Comparison of ENCODE assay signal across 22 cellular contexts in the genomic region with DNA sequence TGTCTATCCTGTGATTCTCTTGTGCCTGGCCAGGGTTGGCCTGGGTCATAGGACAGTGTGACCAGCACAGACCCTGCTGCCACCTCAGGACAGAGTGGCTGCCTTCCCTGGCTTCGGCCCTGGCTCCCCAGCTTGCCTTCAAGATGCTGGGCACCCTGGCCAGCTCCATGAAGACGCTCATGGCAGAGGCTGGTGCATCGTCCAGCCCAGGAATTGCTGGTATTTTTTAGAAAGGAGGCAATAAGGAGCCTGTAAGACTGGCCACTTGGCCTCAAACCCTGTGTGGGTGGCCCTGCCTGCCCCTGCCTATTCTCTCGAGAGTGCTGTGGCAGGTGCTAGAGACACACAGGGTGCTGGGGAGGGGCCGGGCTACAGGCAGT.
DNase-seq lines count a peak whose midpoint lies in the region; ATAC-seq and TF ChIP-seq lines count a peak whose summit lies in the region.
"Had no signal": no experiment of that assay in that cellular context is flagged by ENCODE, and none has a peak within 500 bp of the region (broad histone marks: within the 10 kb centered on the region; RNA-seq: fewer than 3 reads in every experiment).

No MANE protein-coding gene starts in this region.

- H3K4me3 ChIP-seq in left ventricle myocardium inferior (no peak overlapping the region), smooth muscle cell (no peak overlapping the region)
- H3K4me3 ChIP-seq: GM12878, GM23338 had no signal

- H3K4me1 Mint-ChIP-seq in chondrocyte (ENCODE audit: low read depth) (no peaks in the 10 kb centered on the region), memory B cell (peaks cover 29% of the 10 kb centered on the region)
- H3K4me1 Mint-ChIP-seq: CD4-positive, CD25-positive, alpha-beta regulatory T cell; GM23338 had no signal

- H3K79me2 ChIP-seq in smooth muscle cell (ENCODE audit: low read depth), result no peaks in the 10 kb centered on the region

- ATAC-seq in Right ventricle myocardium inferior (no peak), memory B cell (ENCODE audit: low read depth) (no peak)
- ATAC-seq: GM12878, GM23338 had no signal

- no peaks in the 10 kb centered on the region for H3K36me3 ChIP-seq in left ventricle myocardium inferior
- no peaks in the 10 kb centered on the region for H3K36me3 ChIP-seq in smooth muscle cell (ENCODE audit: low read depth)

- H3K4me3 Mint-ChIP-seq in chondrocyte (ENCODE audit: unreplicated experiment) (no peak overlapping the region), memory B cell (no peak overlapping the region)
- H3K4me3 Mint-ChIP-seq: CD4-positive, CD25-positive, alpha-beta regulatory T cell; GM23338 had no signal

- no peaks in the 10 kb centered on the region for H3K36me3 Mint-ChIP-seq in chondrocyte (ENCODE audit: low read depth)
- peaks cover 8% of the 10 kb centered on the region for H3K36me3 Mint-ChIP-seq in memory B cell
- H3K36me3 Mint-ChIP-seq: CD4-positive, CD25-positive, alpha-beta regulatory T cell had no signal

- peaks cover 31% of the 10 kb centered on the region for H3K27me3 ChIP-seq in left ventricle myocardium inferior (ENCODE audit: low read depth)
- H3K27me3 ChIP-seq in smooth muscle cell (ENCODE audit: low read depth), result no peaks in the 10 kb centered on the region

- 84% methylated on average over 5 of the region's 5 CpGs for WGBS in smooth muscle cell (ENCODE audit: low lambda C conversion rate)

- no peak overlapping the region for H3K9ac ChIP-seq in smooth muscle cell (ENCODE audit: low read depth)
- H3K9ac ChIP-seq: KMS-11 had no signal

- DNase-seq in left ventricle myocardium inferior (peak; percentile 2), Right ventricle myocardium inferior (ENCODE audit: missing footprints) (no peak), chondrocyte (ENCODE audit: low spot score) (peak; percentile 59), memory B cell (ENCODE audit: low spot score in 2 of 2) (no peak), substantia nigra (lab: John Stamatoyannopoulos, UW) (no peak), NCI-H226 (no peak), amygdala (lab: John Stamatoyannopoulos, UW) (no peak), smooth muscle cell (lab: John Stamatoyannopoulos, UW; ENCODE audit: unreplicated experiment) (no peak)
- DNase-seq: CD4-positive, CD25-positive, alpha-beta regulatory T cell; COR-L47; DMS 273 treated with DMSO at 0.1 percent for 48 hours; GF-D8; HCEC 1CT; MV-4-11; NCI-H187 treated with DMSO at 0.1 percent for 48 hours; NCI-H2227 treated with DMSO at 0.1 percent for 48 hours; NCI-H524; NCI-H82; OCI-M1 had no signal

- TF ChIP-seq CTCF in left ventricle myocardium inferior (IDR thresholded peaks at IDR 0.05; ENCODE audit: borderline replicate concordance) (no peak), chondrocyte (IDR thresholded peaks at IDR 0.05) (no peak), smooth muscle cell (IDR thresholded peaks at IDR 0.05; ENCODE audit: borderline replicate concordance, insufficient read depth, poor library complexity, severe bottlenecking) (no peak)

- H3K27ac ChIP-seq in left ventricle myocardium inferior (replicated peaks), result no peak overlapping the region
- H3K27ac ChIP-seq in substantia nigra (ENCODE audit: low read depth, low read length, poor library complexity, severe bottlenecking), result peak overlapping the region; percentile 77
- H3K27ac ChIP-seq in smooth muscle cell (ENCODE audit: low read depth), result no peak overlapping the region
- H3K27ac ChIP-seq: KMS-11 had no signal

- H3K9me3 ChIP-seq in left ventricle myocardium inferior (replicated peaks), result peaks cover 29% of the 10 kb centered on the region
- peaks cover 6% of the 10 kb centered on the region for H3K9me3 ChIP-seq in smooth muscle cell (replicated peaks; ENCODE audit: low read depth)

- H3K4me2 ChIP-seq in smooth muscle cell, result no peak overlapping the region
- H3K4me2 ChIP-seq: GM23338, KMS-11 had no signal

- no peaks in the 10 kb centered on the region for H4K20me1 ChIP-seq in smooth muscle cell (ENCODE audit: low read depth)

- peaks cover 8% of the 10 kb centered on the region for H3K4me1 ChIP-seq in left ventricle myocardium inferior
- no peaks in the 10 kb centered on the region for H3K4me1 ChIP-seq in smooth muscle cell (ENCODE audit: low read depth)

- H3K27me3 Mint-ChIP-seq in chondrocyte (ENCODE audit: low read depth) (no peaks in the 10 kb centered on the region), memory B cell (no peaks in the 10 kb centered on the region)
- H3K27me3 Mint-ChIP-seq: CD4-positive, CD25-positive, alpha-beta regulatory T cell had no signal

- H2AFZ ChIP-seq in smooth muscle cell (ENCODE audit: low read depth), result no peak overlapping the region
- H2AFZ ChIP-seq: GM23338 had no signal

- intact Hi-C loops in left ventricle myocardium inferior (cut with micrococcal nuclease), result no loop called here
- intact Hi-C loops in Right ventricle myocardium inferior (cut with DNase I), result no loop called here

- peaks cover 37% of the 10 kb centered on the region for H3K9me3 Mint-ChIP-seq in chondrocyte (ENCODE audit: low read depth)
- H3K9me3 Mint-ChIP-seq in memory B cell, result peaks cover 6% of the 10 kb centered on the region

- H3K27ac Mint-ChIP-seq in chondrocyte (ENCODE audit: unreplicated experiment), result no peak overlapping the region
- H3K27ac Mint-ChIP-seq in memory B cell, result peak overlapping the region; percentile 20
- H3K27ac Mint-ChIP-seq: CD4-positive, CD25-positive, alpha-beta regulatory T cell; GM23338 had no signal

- no peaks in the 10 kb centered on the region for H3F3A ChIP-seq in smooth muscle cell (ENCODE audit: low read depth)

Comparison
In these comparisons a context has a peak if more than half of its experiments do, and no peak if none do; other contexts are left out.
1. DNase-seq: peak in left ventricle myocardium inferior (single experiment) and chondrocyte (single experiment); none in Right ventricle myocardium inferior (single experiment), memory B cell (0 of 2), substantia nigra (0 of 49), NCI-H226 (single experiment), amygdala (0 of 56) and smooth muscle cell (single experiment).